Comparison of ENCODE assay signal across 8 cellular contexts in the genomic region with DNA sequence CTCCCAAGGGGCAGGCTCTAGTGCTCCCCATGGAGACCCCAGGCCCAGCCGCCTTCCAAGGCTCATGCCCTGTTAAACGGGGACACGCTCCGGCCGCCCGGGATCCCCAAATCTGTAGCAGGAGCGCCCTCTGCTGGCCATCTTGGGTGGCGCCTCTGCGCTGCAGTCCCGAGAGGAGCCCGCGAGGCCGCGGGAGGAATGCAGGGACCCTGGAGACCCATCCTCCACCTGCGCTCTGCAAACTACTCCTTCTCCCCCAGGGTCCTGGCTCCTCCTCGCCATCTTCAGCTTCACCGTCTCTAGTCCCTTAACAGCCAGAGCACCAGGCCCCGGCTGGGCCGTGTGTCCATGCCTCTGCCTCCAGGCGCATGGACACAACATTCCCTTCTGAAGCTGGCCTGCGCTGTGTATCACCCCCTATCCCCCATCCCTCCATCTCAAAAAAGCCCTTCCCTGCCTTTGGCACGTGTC. TPM values are rescaled to one million over a fixed set of nuclear protein-coding genes. Genes with fewer than 3 reads are reported as not detected.
A peak's percentile ranks its signal among the peaks of the same experiment; 100 is the strongest.
DNase-seq lines count a peak whose midpoint lies in the region; ATAC-seq and TF ChIP-seq lines count a peak whose summit lies in the region.

No MANE protein-coding gene starts in this region.

- peaks cover 0 to 3% (median 0%) of the 10 kb centered on the region in 5 donors for H3K27me3 ChIP-seq in subcutaneous abdominal adipose tissue (ENCODE audit: control insufficient read depth in 5 of 5, insufficient read depth in 4 of 5, low read length in 5 of 5)

- H3K4me3 Mint-ChIP-seq in activated naive CD4-positive, alpha-beta T cell treated with anti-CD3 and anti-CD28 coated beads for 36 hours, result peak overlapping the region; percentile 43

- CTCF ChIA-PET in activated naive CD4-positive, alpha-beta T cell treated with anti-CD3 and anti-CD28 coated beads for 36 hours (lab: Charles Lee), result interaction anchor here (0.6 to 11.3 kb wide), 31 partner anchors 9 to 1019 kb away, joined by 3 to 295 read pairs (median 4); a partner anchor contains a TSS

- intact Hi-C loops in activated naive CD4-positive, alpha-beta T cell treated with anti-CD3 and anti-CD28 coated beads for 36 hours (cut with micrococcal nuclease), result loop anchor here (1.0 to 5.0 kb wide), 9 partner anchors 14 to 1026 kb away; no protein-coding TSS in a partner anchor

- no peaks in the 10 kb centered on the region for H3K27me3 Mint-ChIP-seq in activated naive CD4-positive, alpha-beta T cell treated with anti-CD3 and anti-CD28 coated beads for 36 hours (ENCODE audit: low read depth)

- peaks cover 8% of the 10 kb centered on the region for H3K4me1 Mint-ChIP-seq in activated naive CD4-positive, alpha-beta T cell treated with anti-CD3 and anti-CD28 coated beads for 36 hours (ENCODE audit: low read depth)

- H3K36me3 ChIP-seq in SK-N-MC (ENCODE audit: insufficient read depth, low read length) (no peaks in the 10 kb centered on the region), subcutaneous abdominal adipose tissue (ENCODE audit: control insufficient read depth in 5 of 5, insufficient read depth in 5 of 5, low read length in 5 of 5) (no peaks in the 10 kb centered on the region)

- no peaks in the 10 kb centered on the region for H3K36me3 Mint-ChIP-seq in activated naive CD4-positive, alpha-beta T cell treated with anti-CD3 and anti-CD28 coated beads for 36 hours (ENCODE audit: low read depth)

- ATAC-seq in GM21528 (IDR thresholded peaks at IDR 0.05; ENCODE audit: low FRiP score, unreplicated experiment), result no peak

- peak; percentile 90 for DNase-seq in GM10266 (ENCODE audit: extremely low spot score)
- peak; percentile 86 for DNase-seq in LoVo (ENCODE audit: low spot score)
- no peak for DNase-seq in SK-N-MC (ENCODE audit: low read depth, low spot score)
- peak; percentile 93 for DNase-seq in activated naive CD4-positive, alpha-beta T cell treated with anti-CD3 and anti-CD28 coated beads for 36 hours
- DNase-seq in globus pallidus (ENCODE audit: low spot score), result peak; percentile 65
- DNase-seq in nucleus accumbens (lab: John Stamatoyannopoulos, UW), result peak in 52 of 56 donors; percentile 26 to 94 (median 68)

- H3K27ac ChIP-seq in SK-N-MC (peak overlapping the region; percentile 89), subcutaneous abdominal adipose tissue (ENCODE audit: low read depth, low read length) (no peak overlapping the region)

- peak; percentile 97 for TF ChIP-seq CTCF in GM10266 (IDR thresholded peaks at IDR 0.05; ENCODE audit: control insufficient read depth, insufficient read depth, low read depth, missing control alignments)

- H3K4me1 ChIP-seq in subcutaneous abdominal adipose tissue (ENCODE audit: control insufficient read depth in 5 of 5, insufficient read depth in 5 of 5, low read length in 5 of 5), result peaks cover 8 to 47% (median 32%) of the 10 kb centered on the region in 5 donors

- H3K27ac Mint-ChIP-seq in activated naive CD4-positive, alpha-beta T cell treated with anti-CD3 and anti-CD28 coated beads for 36 hours, result no peak overlapping the region

- H3K9me3 ChIP-seq in SK-N-MC (ENCODE audit: low read depth, low read length), result no peaks in the 10 kb centered on the region
- no peaks in the 10 kb centered on the region for H3K9me3 ChIP-seq in subcutaneous abdominal adipose tissue (ENCODE audit: control insufficient read depth in 5 of 5, low read length in 5 of 5)

- no peak overlapping the region for H3K9ac ChIP-seq in SK-N-MC (ENCODE audit: insufficient read length)
- peak overlapping the region in 2 of 5 donors; percentile 35 to 53 for H3K9ac ChIP-seq in subcutaneous abdominal adipose tissue (ENCODE audit: low read length in 5 of 5)

- H3K4me3 ChIP-seq in SK-N-MC (peak overlapping the region; percentile 61), subcutaneous abdominal adipose tissue (ENCODE audit: low read depth in 1 of 5, low read length in 5 of 5) (peak overlapping the region; percentile 36 to 66 (median 60))

- H3K9me3 Mint-ChIP-seq in activated naive CD4-positive, alpha-beta T cell treated with anti-CD3 and anti-CD28 coated beads for 36 hours, result no peaks in the 10 kb centered on the region

RNA-seq across cellular contexts. Expression of a gene that starts 23.6 kb away (rescaled TPM):
- total RNA-seq in activated naive CD4-positive, alpha-beta T cell treated with anti-CD3 and anti-CD28 coated beads for 36 hours, result not detected

RNA-seq across cellular contexts. Expression of a gene that starts 35.4 kb away (rescaled TPM):
- not detected for total RNA-seq in activated naive CD4-positive, alpha-beta T cell treated with anti-CD3 and anti-CD28 coated beads for 36 hours

RNA-seq across cellular contexts. Expression of a gene that starts 40.7 kb away (rescaled TPM):
- 1,000 to 10,000 TPM; 1,206 to 1,253 TPM for total RNA-seq in activated naive CD4-positive, alpha-beta T cell treated with anti-CD3 and anti-CD28 coated beads for 36 hours
